In the genomic region with DNA sequence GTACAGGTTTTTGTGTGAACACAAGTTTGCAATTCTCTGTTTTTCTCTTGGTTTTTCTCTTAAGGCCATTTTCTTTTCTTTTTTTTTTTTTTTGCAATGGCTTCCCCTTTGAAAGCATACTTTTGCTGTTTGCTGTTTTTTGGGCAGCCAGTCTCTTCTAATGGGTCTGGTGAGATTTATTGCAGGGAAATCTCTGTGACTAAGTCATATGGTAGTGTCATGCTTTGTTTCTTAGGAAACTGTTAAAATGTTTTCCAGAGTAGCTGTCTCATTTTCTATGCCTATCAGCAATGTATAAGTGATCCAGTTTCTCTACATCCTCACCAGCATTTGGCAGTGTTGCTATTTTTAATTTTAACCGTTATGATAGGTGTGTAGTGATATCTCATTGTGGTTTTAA, we compare ENCODE assay signal across 18 cellular contexts.
"Had no signal": no experiment of that assay in that cellular context is flagged by ENCODE, and none has a peak within 500 bp of the region (broad histone marks: within the 10 kb centered on the region; RNA-seq: fewer than 3 reads in every experiment).

No MANE protein-coding gene starts in this region.

- ATAC-seq: activated CD4-positive, alpha-beta T cell treated with anti-CD3 and anti-CD28 coated beads for 36 hours; activated CD8-positive, alpha-beta T cell treated with anti-CD3 and anti-CD28 coated beads for 36 hours; body of pancreas; effector memory CD8-positive, alpha-beta T cell; foreskin keratinocyte; left cardiac atrium; mucosa of descending colon; naive thymus-derived CD8-positive, alpha-beta T cell; right cardiac atrium; stimulated activated memory B cell treated with anti-CD40 and anti-IgM and Interleukin-4, amounts not matched to agents 10 μg/mL and 1 μg/mL and 100 μg/mL, for 72 hours had no signal

- H3K9me3 ChIP-seq: neutrophil had no signal

- H3K27ac ChIP-seq: body of pancreas, foreskin keratinocyte, neutrophil, tibial nerve, WERI-Rb-1 had no signal

- H3K4me1 ChIP-seq: body of pancreas, foreskin keratinocyte, tibial nerve had no signal

- DNase-seq: activated CD4-positive, alpha-beta T cell treated with anti-CD3 and anti-CD28 coated beads for 36 hours; activated CD8-positive, alpha-beta memory T cell treated with anti-CD3 and anti-CD28 coated beads, Interleukin-2, amount 50 U/mL, for 4 hours; activated CD8-positive, alpha-beta T cell treated with anti-CD3 and anti-CD28 coated beads for 36 hours; activated naive CD4-positive, alpha-beta T cell; body of pancreas; effector memory CD8-positive, alpha-beta T cell; immature natural killer cell; left cardiac atrium; mucosa of descending colon; naive thymus-derived CD8-positive, alpha-beta T cell; right cardiac atrium; T-helper 1 cell had no signal

- H3K36me3 ChIP-seq: neutrophil, tibial nerve, WERI-Rb-1 had no signal

- H3K4me3 ChIP-seq: body of pancreas, lung, mucosa of descending colon, tibial nerve had no signal

- H3K27me3 ChIP-seq: body of pancreas, tibial nerve had no signal
